16 cellular contexts compared by ENCODE assay signal in the genomic region with DNA sequence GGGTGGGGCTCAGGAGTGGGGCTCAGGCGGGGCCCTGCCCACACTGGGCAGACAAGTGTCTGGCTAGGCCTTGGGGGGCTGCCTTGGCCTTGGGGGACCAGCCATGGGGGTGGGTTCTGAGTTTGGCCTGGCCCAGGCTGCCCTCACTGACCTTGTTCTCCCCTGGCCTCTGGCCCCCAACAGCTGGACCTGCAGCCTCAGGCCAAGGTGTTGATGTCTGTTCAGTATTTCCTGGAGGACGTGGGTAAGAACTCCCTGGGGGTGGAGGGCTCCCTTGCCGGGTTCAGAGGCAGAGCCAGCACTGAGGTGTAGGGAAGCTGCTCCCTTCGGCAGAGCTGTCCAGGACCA. TPM values are rescaled to one million over a fixed set of nuclear protein-coding genes. Genes with fewer than 3 reads are reported as not detected.
DNase-seq lines count a peak whose midpoint lies in the region; ATAC-seq, FAIRE-seq and TF ChIP-seq lines count a peak whose summit lies in the region.
"Had no signal": no experiment of that assay in that cellular context is flagged by ENCODE, and none has a peak within 500 bp of the region (broad histone marks: within the 10 kb centered on the region; RNA-seq: fewer than 3 reads in every experiment).

No MANE protein-coding gene starts in this region.

- 0 out of 2 replicates have a peak, but pooled peaks have one; percentile 7 for TF ChIP-seq POLR2A in GM12892 (IDR thresholded peaks at IDR 0.05; ENCODE audit: low read depth, low read length)

- H3K14ac ChIP-seq in H9 (ENCODE audit: insufficient read depth, low read length): no peak overlapping the region

- H2AK5ac ChIP-seq in H9 (ENCODE audit: insufficient read length, low read length): no peak overlapping the region

- DNase-seq in GM12892 (ENCODE audit: insufficient read length): no peak
- DNase-seq in Karpas-422: no peak
- DNase-seq in NCI-H524 treated with DMSO at 0.1 percent for 48 hours (lab: John Stamatoyannopoulos, UW): no peak
- no peak for DNase-seq in Right ventricle myocardium superior
- DNase-seq in H9: no peak
- DNase-seq: ACHN, esophagus squamous epithelium, NCI-H1105 treated with DMSO at 0.1 percent for 48 hours, T-helper 1 cell had no signal

- H3K23me2 ChIP-seq in H9 (ENCODE audit: insufficient read length, low read depth, low read length, poor library complexity, severe bottlenecking): peaks cover 3% of the 10 kb centered on the region

- no peaks in the 10 kb centered on the region for H3K79me1 ChIP-seq in H9 (ENCODE audit: insufficient read depth, low read depth, low read length, poor library complexity, severe bottlenecking)

- H3K27ac ChIP-seq in Karpas-422 (ENCODE audit: low read length) (peak overlapping the region; percentile 91), H9 (ENCODE audit: insufficient read length, low read depth, low read length) (no peak overlapping the region)
- H3K27ac ChIP-seq: left lung, tibial artery had no signal

- H3K4me3 Mint-ChIP-seq in H9: no peak overlapping the region
- H3K4me3 Mint-ChIP-seq: activated T-helper 17 cell treated with anti-CD3 and anti-CD28 coated beads, Interleukin-2, amount 50 U/mL, for 72 hours had no signal

- H3K56ac ChIP-seq in H9 (ENCODE audit: insufficient read length, low read depth, low read length): no peak overlapping the region

- H4K5ac ChIP-seq in H9 (ENCODE audit: insufficient read length, low read depth, low read length): no peak overlapping the region

- TF ChIP-seq CTCF in H9 (conservative IDR thresholded peaks at IDR 0.05): no peak

- H3K23ac ChIP-seq in H9 (ENCODE audit: insufficient read length, low read depth, low read length): no peak overlapping the region

- no CpG with 5 or more reads among the region's 4 CpGs for WGBS in H9 (ENCODE audit: extremely low coverage, insufficient read length, low lambda C conversion rate)

- no peak overlapping the region for H3K4ac ChIP-seq in H9 (ENCODE audit: low read depth, low read length)

- H3K27me3 Mint-ChIP-seq in H9 (ENCODE audit: low read depth): no peaks in the 10 kb centered on the region
- H3K27me3 Mint-ChIP-seq: activated T-helper 17 cell treated with anti-CD3 and anti-CD28 coated beads, Interleukin-2, amount 50 U/mL, for 72 hours had no signal

- intact Hi-C loops in Right ventricle myocardium superior (cut with DNase I): no loop called here

- H3K27ac Mint-ChIP-seq in H9: no peak overlapping the region; a peak in 1 of 7 replicates
- H3K27ac Mint-ChIP-seq: activated T-helper 17 cell treated with anti-CD3 and anti-CD28 coated beads, Interleukin-2, amount 50 U/mL, for 72 hours had no signal

- peaks cover 20% of the 10 kb centered on the region; the same call in 1 of the 2 replicates for H4K20me1 ChIP-seq in Karpas-422 (ENCODE audit: insufficient read depth, low read depth, low read length)
- H4K20me1 ChIP-seq in H9 (ENCODE audit: control insufficient read depth, insufficient read depth, insufficient read length): no peaks in the 10 kb centered on the region

- H3K4me1 ChIP-seq in Karpas-422 (ENCODE audit: low read length) (peaks cover 57% of the 10 kb centered on the region), H9 (ENCODE audit: insufficient read depth, low read length) (no peaks in the 10 kb centered on the region)

- H2BK120ac ChIP-seq in H9 (ENCODE audit: low read depth, low read length, poor library complexity, severe bottlenecking): no peak overlapping the region

- ATAC-seq in GM19463 (IDR thresholded peaks at IDR 0.05; ENCODE audit: unreplicated experiment) (peak; percentile 15), HG02938 (IDR thresholded peaks at IDR 0.05; ENCODE audit: unreplicated experiment) (peak; percentile 15), GM19397 (IDR thresholded peaks at IDR 0.05; ENCODE audit: unreplicated experiment) (no peak), Right ventricle myocardium superior (ENCODE audit: poor library complexity) (no peak)
- ATAC-seq: activated T-helper 17 cell treated with anti-CD3 and anti-CD28 coated beads, Interleukin-2, amount 50 U/mL, for 72 hours had no signal

- no peaks in the 10 kb centered on the region for H3K9me2 ChIP-seq in Karpas-422 (replicated peaks; ENCODE audit: insufficient read depth, low read length)

- H3K18ac ChIP-seq in H9 (ENCODE audit: insufficient read length, low read depth, low read length): no peak overlapping the region

- H3K27me3 ChIP-seq in Karpas-422 (ENCODE audit: low read length): no peaks in the 10 kb centered on the region
- no peaks in the 10 kb centered on the region for H3K27me3 ChIP-seq in H9 (ENCODE audit: insufficient read depth, low read length)
- H3K27me3 ChIP-seq: esophagus squamous epithelium, left lung, tibial artery had no signal

- no peak overlapping the region for H2BK5ac ChIP-seq in H9 (ENCODE audit: insufficient read length, low read length)

- H2BK20ac ChIP-seq in H9 (ENCODE audit: low read depth, low read length, poor library complexity, severe bottlenecking): no peak overlapping the region

- H3K4me3 ChIP-seq in Karpas-422 (ENCODE audit: low read length): no peak overlapping the region
- H3K4me3 ChIP-seq: esophagus squamous epithelium, left lung, tibial artery had no signal

- H3K4me1 Mint-ChIP-seq in H9: peaks cover 3 to 6% of the 10 kb centered on the region in 2 experiments
- H3K4me1 Mint-ChIP-seq: activated T-helper 17 cell treated with anti-CD3 and anti-CD28 coated beads, Interleukin-2, amount 50 U/mL, for 72 hours had no signal

- H3K4me2 ChIP-seq in Karpas-422 (ENCODE audit: low read depth, low read length, poor library complexity, severe bottlenecking): peak overlapping the region; percentile 77
- H3K4me2 ChIP-seq in H9 (ENCODE audit: insufficient read depth, insufficient read length, low read length): no peak overlapping the region

- peaks cover 62% of the 10 kb centered on the region for H3K36me3 ChIP-seq in Karpas-422 (ENCODE audit: insufficient read depth, low read length)

- no peak overlapping the region for H4K91ac ChIP-seq in H9 (ENCODE audit: insufficient read length, low read depth, low read length)

- no peak overlapping the region for H3T11ph ChIP-seq in H9 (ENCODE audit: low read length)

- H4K8ac ChIP-seq in H9 (replicated peaks; ENCODE audit: insufficient read length, low read depth, low read length): no peak overlapping the region

- H3K9me3 Mint-ChIP-seq in H9: no peaks in the 10 kb centered on the region
- H3K9me3 Mint-ChIP-seq: activated T-helper 17 cell treated with anti-CD3 and anti-CD28 coated beads, Interleukin-2, amount 50 U/mL, for 72 hours had no signal

- H3K36me3 Mint-ChIP-seq in H9 (ENCODE audit: insufficient read depth in 1 of 3, low read depth in 3 of 3): peaks cover 0 to 30% (median 19%) of the 10 kb centered on the region in 3 experiments; a peak in 5 of 7 replicates

- peaks cover 59% of the 10 kb centered on the region for H3K79me2 ChIP-seq in Karpas-422 (ENCODE audit: low read length)
- H3K79me2 ChIP-seq in H9 (ENCODE audit: insufficient read depth, low read length): no peaks in the 10 kb centered on the region

- H3K9ac ChIP-seq in Karpas-422 (ENCODE audit: low read length): peak overlapping the region; percentile 63
- H3K9ac ChIP-seq in H9 (ENCODE audit: extremely low read depth, insufficient read length, low read length): no peak overlapping the region

- no peak overlapping the region for H2AFZ ChIP-seq in Karpas-422 (ENCODE audit: low read length)
- H2AFZ ChIP-seq in H9 (ENCODE audit: low read length): no peak overlapping the region

- H2BK12ac ChIP-seq in H9 (ENCODE audit: insufficient read length, low read depth, low read length): no peak overlapping the region

- peak; percentile 98 for FAIRE-seq in GM12892 (lab: Jason Lieb, UNC)
- FAIRE-seq: astrocyte had no signal

- H2BK15ac ChIP-seq in H9 (ENCODE audit: low read depth, low read length): no peak overlapping the region

- H3K9me3 ChIP-seq in Karpas-422 (ENCODE audit: low read length) (no peaks in the 10 kb centered on the region), H9 (ENCODE audit: control insufficient read depth, low read depth, low read length) (no peaks in the 10 kb centered on the region)
- H3K9me3 ChIP-seq: esophagus squamous epithelium, left lung, tibial artery had no signal

RNA-seq across cellular contexts. Expression of a gene that starts 20.0 kb away (rescaled TPM):
- 46.9 TPM for polyA plus RNA-seq in GM12892 (2012; ENCODE audit: missing spikeins)
- total RNA-seq in Karpas-422 (2014; rRNA removed; shearing (Covaris generic); ENCODE audit: low replicate concordance): 22.7 and 27.9 TPM in 2 replicates
- total RNA-seq in Right ventricle myocardium superior (15.3 TPM), H9 (2021) (23.7 and 24.9 TPM in 2 replicates)

RNA-seq across cellular contexts. Expression of a gene that starts 50.8 kb away (rescaled TPM):
- polyA plus RNA-seq in GM12892 (2012; ENCODE audit: missing spikeins): 20.8 TPM
- 20.5 and 29.9 TPM in 2 replicates for total RNA-seq in Karpas-422 (2014; rRNA removed; shearing (Covaris generic); ENCODE audit: low replicate concordance)
- total RNA-seq in Right ventricle myocardium superior (9.8 TPM), H9 (2021) (24.1 and 26.2 TPM in 2 replicates)

Comparison
In these comparisons a context has a peak if more than half of its experiments do, and no peak if none do; other contexts are left out.
1. ATAC-seq: peak in GM19463 (single experiment) and HG02938 (single experiment); none in GM19397 (single experiment) and Right ventricle myocardium superior (single experiment).